In genomic region chr12:55073043-55074022, GRCh38 we compare ENCODE assay signal across 1 cellular context.
TF ChIP-seq lines count a peak whose summit lies in the region.

No MANE protein-coding gene starts in this region.

TF ChIP-seq in HEK293, 187 proteins besides CTCF, POLR2A, EP300 and RAD21 (continued from another document and continues in another):
- TF ChIP-seq REST (tag by site-specific recombination; IDR thresholded peaks at IDR 0.05) (peak; percentile 76), ZNF202 (tag by site-specific recombination; IDR thresholded peaks at IDR 0.05; ENCODE audit: borderline replicate concordance) (peak; percentile 69; the same call in 1 of the 2 replicates), ZNF677 (tag by site-specific recombination; IDR thresholded peaks at IDR 0.05) (no peak), ZNF138 (tag by site-specific recombination; IDR thresholded peaks at IDR 0.05; ENCODE audit: borderline replicate concordance) (0 out of 2 replicates have a peak, but pooled peaks have one; percentile 27), ZNF530 (tag by site-specific recombination; IDR thresholded peaks at IDR 0.05; ENCODE audit: low read depth) (peak; percentile 57; the same call in 1 of the 2 replicates), ZSCAN23 (tag by site-specific recombination; IDR thresholded peaks at IDR 0.05) (no peak), ZNF350 (tag by site-specific recombination; IDR thresholded peaks at IDR 0.05) (no peak), IKZF3 (tag by site-specific recombination; IDR thresholded peaks at IDR 0.05) (no peak), ZNF518A (tag by site-specific recombination; conservative IDR thresholded peaks at IDR 0.05; ENCODE audit: low read depth) (peak; percentile 88), ZNF426 (tag by site-specific recombination; IDR thresholded peaks at IDR 0.05) (peak; percentile 87), GLIS1 (tag by site-specific recombination; IDR thresholded peaks at IDR 0.05) (no peak), ZNF280C (tag by site-specific recombination; IDR thresholded peaks at IDR 0.05) (no peak), REPIN1 (tag by site-specific recombination; IDR thresholded peaks at IDR 0.05; ENCODE audit: low read depth) (no peak), PRDM10 (tag by site-specific recombination; IDR thresholded peaks at IDR 0.05) (no peak), WT1 (tag by site-specific recombination; IDR thresholded peaks at IDR 0.05) (no peak), INSM2 (tag by site-specific recombination; IDR thresholded peaks at IDR 0.05) (no peak), ZNF280D (tag by site-specific recombination; IDR thresholded peaks at IDR 0.05) (no peak), ZNF621 (tag by site-specific recombination; IDR thresholded peaks at IDR 0.05) (no peak), ZNF394 (tag by site-specific recombination; IDR thresholded peaks at IDR 0.05; ENCODE audit: borderline replicate concordance) (peak; percentile 95), KLF8 (tag by site-specific recombination; IDR thresholded peaks at IDR 0.05) (no peak), ZNF660 (tag by site-specific recombination; IDR thresholded peaks at IDR 0.05) (0 out of 2 replicates have a peak, but pooled peaks have one; percentile 26), ZNF654 (tag by site-specific recombination; IDR thresholded peaks at IDR 0.05; ENCODE audit: low read depth) (peak; percentile 86), YY1 (tag by site-specific recombination; IDR thresholded peaks at IDR 0.05) (no peak), ZBTB7A (tag by site-specific recombination; IDR thresholded peaks at IDR 0.05; ENCODE audit: low read depth) (no peak), ZBTB6 (tag by site-specific recombination; IDR thresholded peaks at IDR 0.05) (no peak), ZNF433 (tag by site-specific recombination; IDR thresholded peaks at IDR 0.05; ENCODE audit: low read depth) (peak; percentile 74; the same call in 1 of the 2 replicates), ZNF501 (tag by site-specific recombination; IDR thresholded peaks at IDR 0.05) (0 out of 2 replicates have a peak, but pooled peaks have one; percentile 59), ZNF791 (tag by site-specific recombination; IDR thresholded peaks at IDR 0.05) (0 out of 2 replicates have a peak, but pooled peaks have one; percentile 49), ZXDB (tag by site-specific recombination; IDR thresholded peaks at IDR 0.05) (peak; percentile 63), ZNF555 (tag by site-specific recombination; conservative IDR thresholded peaks at IDR 0.05) (peak; percentile 82), ZBTB21 (tag by site-specific recombination; IDR thresholded peaks at IDR 0.05) (peak; percentile 36; the same call in 1 of the 2 replicates), ZNF629 (tag by site-specific recombination; IDR thresholded peaks at IDR 0.05) (peak; percentile 63; the same call in 1 of the 2 replicates), ZNF23 (tag by site-specific recombination; IDR thresholded peaks at IDR 0.05; ENCODE audit: borderline replicate concordance) (no peak), ZNF266 (tag by site-specific recombination; IDR thresholded peaks at IDR 0.05; ENCODE audit: low read depth) (peak; percentile 72; the same call in 1 of the 2 replicates), ZNF558 (tag by site-specific recombination; IDR thresholded peaks at IDR 0.05) (peak; percentile 69; the same call in 1 of the 2 replicates), ELK4 (IDR thresholded peaks at IDR 0.05; ENCODE audit: borderline replicate concordance, low read depth, low read length) (no peak)
